ENCODE assay signal across 9 cellular contexts in genomic region chr22:24400726-24401596, GRCh38. TPM values are rescaled to one million over a fixed set of nuclear protein-coding genes. Genes with fewer than 3 reads are reported as not detected.
DNase-seq lines count a peak whose midpoint lies in the region; ATAC-seq, FAIRE-seq and TF ChIP-seq lines count a peak whose summit lies in the region.
"Had no signal": no experiment of that assay in that cellular context is flagged by ENCODE, and none has a peak within 500 bp of the region (broad histone marks: within the 10 kb centered on the region; RNA-seq: fewer than 3 reads in every experiment).

No MANE protein-coding gene starts in this region.

- H3K4me1 ChIP-seq in K562 (replicated peaks in 1 of 2; ENCODE audit: control insufficient read depth in 2 of 2, insufficient read depth in 2 of 2, low read length in 2 of 2), result peaks cover 0 to under 1% of the 10 kb centered on the region in 2 experiments; a peak in 1 of 5 replicates
- no peaks in the 10 kb centered on the region for H3K4me1 ChIP-seq in effector memory CD4-positive, alpha-beta T cell (ENCODE audit: control insufficient read depth, insufficient read depth, low read length, poor library complexity, severe bottlenecking)

- no peak overlapping the region for H3K4me3 ChIP-seq in K562
- H3K4me3 ChIP-seq in effector memory CD4-positive, alpha-beta T cell (ENCODE audit: insufficient read depth, low read depth, low read length, poor library complexity, severe bottlenecking), result no peak overlapping the region

- peaks cover 20 to 31% (median 21%) of the 10 kb centered on the region in 3 donors for H3K4me1 Mint-ChIP-seq in naive B cell

- H3K27me3 Mint-ChIP-seq in naive B cell, result no peaks in the 10 kb centered on the region

- no peak for TF ChIP-seq RAD21 in K562 (CRISPR knock-in tag; conservative IDR thresholded peaks at IDR 0.05 in 1 of 2, IDR thresholded peaks at IDR 0.05 in 1 of 2)

- no peaks in the 10 kb centered on the region for H3K79me2 ChIP-seq in K562 (ENCODE audit: control insufficient read depth, insufficient read depth, low read length)

- CTCF ChIA-PET in K562 (lab: Yijun Ruan, JAX; ENCODE audit: low intra/inter-chr PET ratio), result no interaction called here

- H3K9me3 Mint-ChIP-seq in naive B cell, result no peaks in the 10 kb centered on the region

- H3K27ac Mint-ChIP-seq in naive B cell, result peak overlapping the region; percentile 55 to 92 (median 80)

- intact Hi-C loops in K562 (cut with micrococcal nuclease), result no loop called here

- no peaks in the 10 kb centered on the region for H4K20me1 ChIP-seq in K562 (replicated peaks; ENCODE audit: control insufficient read depth, insufficient read depth, low read length)

- no peak for FAIRE-seq in K562 (lab: Jason Lieb, UNC)

- ATAC-seq in HG02763 (IDR thresholded peaks at IDR 0.05; ENCODE audit: unreplicated experiment) (peak; percentile 37), K562 (no peak), naive B cell (ENCODE audit: low read depth in 2 of 2) (peak; percentile 50 to 66)

- H3K36me3 Mint-ChIP-seq in naive B cell, result peaks cover 7 to 12% of the 10 kb centered on the region in 2 donors

- no peaks in the 10 kb centered on the region for H3K9me1 ChIP-seq in K562 (ENCODE audit: control insufficient read depth, insufficient read depth, low read length)

- no peaks in the 10 kb centered on the region for H3K9me3 ChIP-seq in K562 (replicated peaks; ENCODE audit: control insufficient read depth, insufficient read depth, low read depth, low read length)
- H3K9me3 ChIP-seq in effector memory CD4-positive, alpha-beta T cell (ENCODE audit: control insufficient read depth, low read length), result no peaks in the 10 kb centered on the region

- TF ChIP-seq CTCF in K562 (IDR thresholded peaks at IDR 0.05 in 2 of 3, conservative IDR thresholded peaks at IDR 0.05 in 1 of 3; ENCODE audit: insufficient read depth in 2 of 3, low read depth in 1 of 3, low read length in 3 of 3), result no peak

- no peak overlapping the region for H3K27ac ChIP-seq in K562 (ENCODE audit: extremely low read depth, low read depth, low read length)
- no peak overlapping the region for H3K27ac ChIP-seq in effector memory CD4-positive, alpha-beta T cell (ENCODE audit: insufficient read depth, low read length, poor library complexity, severe bottlenecking)

- no peak overlapping the region for H2AFZ ChIP-seq in K562 (ENCODE audit: low read depth, low read length)

- no peaks in the 10 kb centered on the region for H3K27me3 ChIP-seq in K562 (ENCODE audit: control insufficient read depth in 2 of 2, insufficient read depth in 2 of 2, low read length in 2 of 2)
- H3K27me3 ChIP-seq in effector memory CD4-positive, alpha-beta T cell (replicated peaks; ENCODE audit: control insufficient read depth, insufficient read depth, low read length, poor library complexity, severe bottlenecking), result no peaks in the 10 kb centered on the region

- H3K4me3 Mint-ChIP-seq in naive B cell, result peak overlapping the region in 4 of 8 donors; percentile 53 to 82 (median 68)

- H3K36me3 ChIP-seq in K562 (ENCODE audit: control insufficient read depth, insufficient read depth, low read length), result peaks cover 35% of the 10 kb centered on the region; the same call in 2 of the 3 replicates
- H3K36me3 ChIP-seq in effector memory CD4-positive, alpha-beta T cell (ENCODE audit: control insufficient read depth, insufficient read depth, low read length), result peaks cover 3% of the 10 kb centered on the region

- peak; percentile 73 for DNase-seq in ELR (ENCODE audit: low read depth)
- no peak for DNase-seq in K562 (ENCODE audit: extremely low read depth in 1 of 4, low spot score in 3 of 4)
- DNase-seq in naive B cell, result no peak
- no peak for DNase-seq in NCI-H69 (lab: John Stamatoyannopoulos, UW)
- DNase-seq in stimulated activated CD4-positive, alpha-beta T cell treated with anti-CD3 and anti-CD28 coated beads, Interleukin-4, amount 100 ng/mL, for 4 hours, result no peak
- no peak for DNase-seq in foreskin melanocyte
- DNase-seq in effector memory CD4-positive, alpha-beta T cell, result no peak
- DNase-seq: effector CD8-positive, alpha-beta T cell had no signal

- BruUV-seq in K562 (replicated peaks; lab: Mats Ljungman, UMichigan), result no TSS peak

- TF ChIP-seq EP300 in K562 (IDR thresholded peaks at IDR 0.05; ENCODE audit: low read length), result no peak

- WGBS in K562 (ENCODE audit: insufficient coverage, low coverage, missing lambda C conversion rate), result 64% methylated on average over 9 of the region's 9 CpGs

- no peak overlapping the region; a peak in 1 of 4 replicates for H3K9ac ChIP-seq in K562 (ENCODE audit: insufficient read depth in 1 of 2, low read depth in 2 of 2, low read length in 2 of 2)

- H3K4me2 ChIP-seq in K562 (ENCODE audit: insufficient read depth, low read length), result no peak overlapping the region

- in situ Hi-C loops in K562 (cut with MboI), result no loop called here

- no peak for TF ChIP-seq POLR2A in K562 (conservative IDR thresholded peaks at IDR 0.05)

- POLR2A ChIA-PET in K562 (lab: Yijun Ruan, JAX), result interaction anchor here (0.8 kb wide), 1 partner anchor 25 kb away, joined by 3 read pairs; no protein-coding TSS in a partner anchor

TF ChIP-seq in K562, 482 proteins besides CTCF, POLR2A, EP300 and RAD21:
- TF ChIP-seq FUS (optimal IDR thresholded peaks at IDR 0.05; ENCODE audit: low read depth, low read length) (no peak), ATF1 (CRISPR knock-in tag; IDR thresholded peaks at IDR 0.05) (no peak), ATF1 (tag; IDR thresholded peaks at IDR 0.05) (peak; percentile 23; the same call in 1 of the 2 replicates)

RNA-seq across cellular contexts. Expression of gene ADORA2A, which starts 26.4 kb away (rescaled TPM):
- 4.8 and 9.2 TPM in 2 replicates for total RNA-seq in K562 (2011; cell fraction: chromatin; rRNA removed; ENCODE audit: low replicate concordance)
- total RNA-seq in K562 (2011; cell fraction: nucleolus; rRNA removed), result 3.6 and 5.2 TPM in 2 replicates
- 5.9 and 6.1 TPM in 2 replicates for total RNA-seq in K562 (2011; cell fraction: nucleoplasm; rRNA removed)
- total RNA-seq in K562 (2014; rRNA removed), result 0.61 and 2.1 TPM in 2 replicates
- 0.15 and 0.29 TPM in 2 replicates for total RNA-seq in K562 (2014; rRNA removed; fragmentation: Illumina TruSeq; extraction: Trizol)
- total RNA-seq in K562 (2015; rRNA removed; fragmentation: Illumina TruSeq; extraction: Trizol), result 0.53 and 0.80 TPM in 2 replicates
- 0.66 and 0.98 TPM in 2 replicates for total RNA-seq in K562 (2021)
- polyA plus RNA-seq in K562 (2011; rRNA removed), result 0.49 and 1.2 TPM in 2 replicates
- 2.1 and 2.8 TPM in 2 replicates for polyA plus RNA-seq in K562 (2011; cell fraction: cytosol; rRNA removed)
- 3.2 and 3.4 TPM in 2 replicates for polyA plus RNA-seq in K562 (2011; cell fraction: nucleus; rRNA removed)
- 0.90 and 2.1 TPM in 2 replicates for polyA plus RNA-seq in K562 (2012)
- polyA plus RNA-seq in K562 (2014; fragmentation: Illumina TruSeq; extraction: Trizol), result 0.58 and 0.65 TPM in 2 replicates
- polyA plus RNA-seq in K562 (2014; fragmentation: Nextera tagmentation; extraction: Ambion mirVana), result not detected
- polyA plus RNA-seq in K562 (2014; rRNA removed), result 0.54 and 1.2 TPM in 2 replicates
- 1.3 and 2.9 TPM in 2 replicates for polyA minus RNA-seq in K562 (2011; rRNA and poly(A)+ RNA removed)
- 2.2 TPM in 1 of 2 replicates, not detected in the other for polyA minus RNA-seq in K562 (2011; cell fraction: cytosol; rRNA and poly(A)+ RNA removed)
- 1.5 and 3.7 TPM in 2 replicates for polyA minus RNA-seq in K562 (2011; cell fraction: nucleus; rRNA and poly(A)+ RNA removed)
- polyA plus RNA-seq in naive B cell (ENCODE audit: low read depth in 6 of 6), result 10 to 100 TPM; 43.9 to 79.9 (median 52.5) TPM

Comparison
In these comparisons a context has a peak if more than half of its experiments do, and no peak if none do; other contexts are left out.
1. RNA of gene ADORA2A, which starts 26.4 kb away (polyA plus RNA-seq): 43.9 to 79.9 TPM in naive B cell; 0.49 to 3.4 TPM in K562; every median in the first group is over 10 times any median in the second.